ENCODE assay signal across 17 cellular contexts in genomic region chr2:206305523-206306245, GRCh38.
DNase-seq lines count a peak whose midpoint lies in the region; ATAC-seq lines count a peak whose summit lies in the region.
"Had no signal": no experiment of that assay in that cellular context is flagged by ENCODE, and none has a peak within 500 bp of the region (broad histone marks: within the 10 kb centered on the region; RNA-seq: fewer than 3 reads in every experiment).

No MANE protein-coding gene starts in this region.

- DNase-seq in C1 segment of cervical spinal cord (lab: John Stamatoyannopoulos, UW) (no peak), NCI-H2196 (lab: John Stamatoyannopoulos, UW; ENCODE audit: unreplicated experiment) (no peak)
- DNase-seq: activated CD4-positive, alpha-beta T cell treated with anti-CD3 and anti-CD28 coated beads, Interleukin-2, amount 50 U/mL, for 48 hours; activated T-cell treated with anti-CD3 and anti-CD28 coated beads, Interleukin-2, amount 50 U/mL, for 48 hours; caudate nucleus; CD8-positive, alpha-beta memory T cell; hypothalamus; midbrain; NCI-H2107; NCI-H526 treated with DMSO at 0.1 percent for 48 hours; PC-9 had no signal

- ATAC-seq in GM18508 (IDR thresholded peaks at IDR 0.05; ENCODE audit: insufficient read depth, unreplicated experiment) (peak; percentile 91), GM19452 (IDR thresholded peaks at IDR 0.05; ENCODE audit: unreplicated experiment) (peak; percentile 66), HG02884 (IDR thresholded peaks at IDR 0.05; ENCODE audit: unreplicated experiment) (peak; percentile 86), HG03521 (IDR thresholded peaks at IDR 0.05; ENCODE audit: unreplicated experiment) (peak; percentile 58), HG03025 (IDR thresholded peaks at IDR 0.05; ENCODE audit: low FRiP score, unreplicated experiment) (no peak), GM21723 (IDR thresholded peaks at IDR 0.05; ENCODE audit: unreplicated experiment) (no peak)

Comparison
In these comparisons a context has a peak if more than half of its experiments do, and no peak if none do; other contexts are left out.
1. ATAC-seq: peak in GM18508 (single experiment), GM19452 (single experiment), HG02884 (single experiment) and HG03521 (single experiment); none in HG03025 (single experiment) and GM21723 (single experiment).